In the genomic region with DNA sequence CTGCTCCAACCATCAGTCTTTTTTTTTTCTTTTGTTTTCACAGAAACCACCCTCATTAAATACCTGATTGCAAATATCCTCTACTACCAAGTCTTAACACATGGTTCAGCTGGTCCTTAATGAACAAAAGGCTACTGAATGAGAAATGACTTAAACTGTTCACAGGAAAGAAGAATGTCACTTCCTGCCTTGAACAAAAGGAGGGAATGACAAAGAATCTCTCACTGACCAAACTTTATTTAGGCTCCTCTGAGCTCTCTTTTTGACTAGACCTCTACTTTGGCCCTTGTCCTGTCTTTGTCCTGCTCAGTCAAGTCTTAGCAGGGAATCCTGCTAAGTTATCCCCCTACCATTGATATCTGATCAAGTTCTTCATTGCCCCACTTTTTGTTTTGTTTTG, we compare ENCODE assay signal across 1 cellular context.
TF ChIP-seq lines count a peak whose summit lies in the region.

No MANE protein-coding gene starts in this region.

TF ChIP-seq in K562, 482 proteins besides CTCF, POLR2A, EP300 and RAD21:
- TF ChIP-seq, protein P1, sequence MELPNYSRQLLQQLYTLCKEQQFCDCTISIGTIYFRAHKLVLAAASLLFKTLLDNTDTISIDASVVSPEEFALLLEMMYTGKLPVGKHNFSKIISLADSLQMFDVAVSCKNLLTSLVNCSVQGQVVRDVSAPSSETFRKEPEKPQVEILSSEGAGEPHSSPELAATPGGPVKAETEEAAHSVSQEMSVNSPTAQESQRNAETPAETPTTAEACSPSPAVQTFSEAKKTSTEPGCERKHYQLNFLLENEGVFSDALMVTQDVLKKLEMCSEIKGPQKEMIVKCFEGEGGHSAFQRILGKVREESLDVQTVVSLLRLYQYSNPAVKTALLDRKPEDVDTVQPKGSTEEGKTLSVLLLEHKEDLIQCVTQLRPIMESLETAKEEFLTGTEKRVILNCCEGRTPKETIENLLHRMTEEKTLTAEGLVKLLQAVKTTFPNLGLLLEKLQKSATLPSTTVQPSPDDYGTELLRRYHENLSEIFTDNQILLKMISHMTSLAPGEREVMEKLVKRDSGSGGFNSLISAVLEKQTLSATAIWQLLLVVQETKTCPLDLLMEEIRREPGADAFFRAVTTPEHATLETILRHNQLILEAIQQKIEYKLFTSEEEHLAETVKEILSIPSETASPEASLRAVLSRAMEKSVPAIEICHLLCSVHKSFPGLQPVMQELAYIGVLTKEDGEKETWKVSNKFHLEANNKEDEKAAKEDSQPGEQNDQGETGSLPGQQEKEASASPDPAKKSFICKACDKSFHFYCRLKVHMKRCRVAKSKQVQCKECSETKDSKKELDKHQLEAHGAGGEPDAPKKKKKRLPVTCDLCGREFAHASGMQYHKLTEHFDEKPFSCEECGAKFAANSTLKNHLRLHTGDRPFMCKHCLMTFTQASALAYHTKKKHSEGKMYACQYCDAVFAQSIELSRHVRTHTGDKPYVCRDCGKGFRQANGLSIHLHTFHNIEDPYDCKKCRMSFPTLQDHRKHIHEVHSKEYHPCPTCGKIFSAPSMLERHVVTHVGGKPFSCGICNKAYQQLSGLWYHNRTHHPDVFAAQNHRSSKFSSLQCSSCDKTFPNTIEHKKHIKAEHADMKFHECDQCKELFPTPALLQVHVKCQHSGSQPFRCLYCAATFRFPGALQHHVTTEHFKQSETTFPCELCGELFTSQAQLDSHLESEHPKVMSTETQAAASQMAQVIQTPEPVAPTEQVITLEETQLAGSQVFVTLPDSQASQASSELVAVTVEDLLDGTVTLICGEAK (IDR thresholded peaks at IDR 0.05): peak; percentile 77
- TF ChIP-seq, protein P1 (CRISPR knock-in tag; IDR thresholded peaks at IDR 0.05): no peak
- TF ChIP-seq ZNF408 (CRISPR knock-in tag; IDR thresholded peaks at IDR 0.05; ENCODE audit: low read depth): no peak
- TF ChIP-seq, protein P2, sequence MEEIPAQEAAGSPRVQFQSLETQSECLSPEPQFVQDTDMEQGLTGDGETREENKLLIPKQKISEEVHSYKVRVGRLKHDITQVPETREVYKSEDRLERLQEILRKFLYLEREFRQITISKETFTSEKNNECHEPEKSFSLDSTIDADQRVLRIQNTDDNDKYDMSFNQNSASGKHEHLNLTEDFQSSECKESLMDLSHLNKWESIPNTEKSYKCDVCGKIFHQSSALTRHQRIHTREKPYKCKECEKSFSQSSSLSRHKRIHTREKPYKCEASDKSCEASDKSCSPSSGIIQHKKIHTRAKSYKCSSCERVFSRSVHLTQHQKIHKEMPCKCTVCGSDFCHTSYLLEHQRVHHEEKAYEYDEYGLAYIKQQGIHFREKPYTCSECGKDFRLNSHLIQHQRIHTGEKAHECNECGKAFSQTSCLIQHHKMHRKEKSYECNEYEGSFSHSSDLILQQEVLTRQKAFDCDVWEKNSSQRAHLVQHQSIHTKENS (CRISPR knock-in tag; IDR thresholded peaks at IDR 0.05): no peak
- no peak for TF ChIP-seq TAF7 (tag; IDR thresholded peaks at IDR 0.05)
